13 cellular contexts compared by ENCODE assay signal in the genomic region with DNA sequence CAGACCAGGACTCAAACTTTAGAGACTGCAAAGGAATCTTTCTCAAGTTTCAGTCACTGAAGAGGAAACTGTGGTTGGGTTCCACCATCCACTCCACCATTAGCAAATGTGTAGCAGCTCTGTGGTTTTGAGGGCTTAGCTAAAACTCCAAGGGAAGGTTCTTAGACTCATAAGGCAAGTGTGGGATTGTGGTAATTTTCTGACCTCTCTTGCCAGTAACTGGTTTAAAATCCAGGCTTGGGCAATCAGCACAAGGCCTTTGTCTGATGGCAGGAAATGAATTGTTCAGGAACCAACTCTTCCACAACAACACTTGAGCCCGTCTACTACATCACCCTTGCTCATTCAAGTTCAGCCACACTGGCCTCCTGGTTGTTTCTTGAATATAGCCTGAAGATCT.
DNase-seq lines count a peak whose midpoint lies in the region; ATAC-seq, FAIRE-seq and TF ChIP-seq lines count a peak whose summit lies in the region.
"Had no signal": no experiment of that assay in that cellular context is flagged by ENCODE, and none has a peak within 500 bp of the region (broad histone marks: within the 10 kb centered on the region; RNA-seq: fewer than 3 reads in every experiment).

No MANE protein-coding gene starts in this region.

- ATAC-seq in natural killer cell treated with Interleukin-12 subunit alpha and Interleukin-12 subunit beta and Interleukin-15 and Interleukin-18, amount 100 ng/mL, for 72 hours, result peak; percentile 53 to 57
- ATAC-seq in natural killer cell (no peak), IMR-90 (ENCODE audit: low read depth) (no peak), GM21825 (IDR thresholded peaks at IDR 0.05; ENCODE audit: unreplicated experiment) (no peak)
- ATAC-seq: Panc1 had no signal

- TF ChIP-seq POLR2A in IMR-90 (IDR thresholded peaks at IDR 0.05; ENCODE audit: low read depth, low read length), result no peak
- no peak for TF ChIP-seq POLR2A in GM12892 (IDR thresholded peaks at IDR 0.05; ENCODE audit: low read depth, low read length)

- H3K23ac ChIP-seq in IMR-90 (ENCODE audit: low read depth, low read length), result no peak overlapping the region

- H3K4me3 Mint-ChIP-seq in natural killer cell treated with Interleukin-12 subunit alpha and Interleukin-12 subunit beta and Interleukin-15 and Interleukin-18, amount 100 ng/mL, for 72 hours, result no peak overlapping the region
- H3K4me3 Mint-ChIP-seq in natural killer cell, result no peak overlapping the region
- H3K4me3 Mint-ChIP-seq in astrocyte (ENCODE audit: unreplicated experiment), result no peak overlapping the region

- peaks cover 2 to 8% of the 10 kb centered on the region in 2 donors for H3K27me3 Mint-ChIP-seq in natural killer cell treated with Interleukin-12 subunit alpha and Interleukin-12 subunit beta and Interleukin-15 and Interleukin-18, amount 100 ng/mL, for 72 hours
- H3K27me3 Mint-ChIP-seq in natural killer cell (ENCODE audit: low read depth in 2 of 2), result no peaks in the 10 kb centered on the region
- H3K27me3 Mint-ChIP-seq in astrocyte (ENCODE audit: low read depth, unreplicated experiment), result no peaks in the 10 kb centered on the region

- H3K56ac ChIP-seq in IMR-90 (ENCODE audit: extremely low read depth, insufficient read depth, low read length), result no peak overlapping the region

- no peaks in the 10 kb centered on the region for H3K79me2 ChIP-seq in astrocyte (ENCODE audit: insufficient read depth, low read length)
- H3K79me2 ChIP-seq: hepatocyte had no signal

- intact Hi-C loops in natural killer cell (cut with micrococcal nuclease), result no loop called here
- intact Hi-C loops in IMR-90 (cut with micrococcal nuclease), result no loop called here

- DNase-seq in natural killer cell treated with Interleukin-12 subunit alpha and Interleukin-12 subunit beta and Interleukin-15 and Interleukin-18, amount 100 ng/mL, for 72 hours (ENCODE audit: low spot score), result no peak
- DNase-seq in natural killer cell (no peak), IMR-90 (peak; percentile 67), astrocyte (ENCODE audit: low read depth) (peak; percentile 96), urothelium cell line (ENCODE audit: low spot score) (peak; percentile 7), GM12892 (ENCODE audit: insufficient read length) (no peak), T1000 (lab: John Stamatoyannopoulos, UW) (no peak)
- DNase-seq: C1 segment of cervical spinal cord, NCI-H1092 treated with DMSO at 0.1 percent for 48 hours had no signal

- POLR2A ChIA-PET in IMR-90 (lab: Charles Lee; ENCODE audit: unreplicated experiment), result no interaction called here

- TF ChIP-seq RAD21 in IMR-90 (IDR thresholded peaks at IDR 0.05; ENCODE audit: low read length), result no peak

- no peak overlapping the region for H3K4ac ChIP-seq in IMR-90 (ENCODE audit: low read depth, low read length)

- no peak overlapping the region for H2AK9ac ChIP-seq in IMR-90 (replicated peaks; ENCODE audit: low read depth, low read length, poor library complexity)

- no peak overlapping the region for H4K91ac ChIP-seq in IMR-90 (ENCODE audit: insufficient read depth, low read depth, low read length)

- H2BK20ac ChIP-seq in IMR-90 (ENCODE audit: low read depth, low read length), result no peak overlapping the region

- in situ Hi-C loops in IMR-90 (cut with MboI; ENCODE audit: low sequenced_read_pairs), result no loop called here

- no peak overlapping the region for H4K8ac ChIP-seq in IMR-90 (ENCODE audit: low read depth in 2 of 2, low read length in 2 of 2)

- H2BK5ac ChIP-seq in IMR-90 (ENCODE audit: low read depth, low read length, poor library complexity, severe bottlenecking), result no peak overlapping the region

- H3K9me3 ChIP-seq in IMR-90 (ENCODE audit: control insufficient read depth, insufficient read depth, low read length) (no peaks in the 10 kb centered on the region), astrocyte (ENCODE audit: insufficient read depth, low read depth, low read length) (no peaks in the 10 kb centered on the region)
- H3K9me3 ChIP-seq: thoracic aorta had no signal

- H3K36me3 ChIP-seq in IMR-90 (ENCODE audit: control insufficient read depth, insufficient read depth, low read length) (no peaks in the 10 kb centered on the region), astrocyte (ENCODE audit: insufficient read depth, low read length) (no peaks in the 10 kb centered on the region)
- H3K36me3 ChIP-seq: thoracic aorta had no signal

- H3K9me3 Mint-ChIP-seq in natural killer cell treated with Interleukin-12 subunit alpha and Interleukin-12 subunit beta and Interleukin-15 and Interleukin-18, amount 100 ng/mL, for 72 hours, result no peaks in the 10 kb centered on the region
- H3K9me3 Mint-ChIP-seq in natural killer cell (peaks cover 0 to 4% of the 10 kb centered on the region in 2 donors), astrocyte (ENCODE audit: unreplicated experiment) (no peaks in the 10 kb centered on the region)

- BruUV-seq in IMR-90 (replicated peaks; lab: Mats Ljungman, UMichigan), result no TSS peak

- H3K27me3 ChIP-seq in IMR-90 (ENCODE audit: control insufficient read depth, insufficient read depth, low read length), result no peaks in the 10 kb centered on the region
- H3K27me3 ChIP-seq in astrocyte (ENCODE audit: insufficient read depth, low read length), result no peaks in the 10 kb centered on the region
- H3K27me3 ChIP-seq: hepatocyte had no signal

- H4K20me1 ChIP-seq in IMR-90 (ENCODE audit: insufficient read depth, low read length), result no peaks in the 10 kb centered on the region
- H4K20me1 ChIP-seq in astrocyte (ENCODE audit: insufficient read depth, low read length), result no peaks in the 10 kb centered on the region

- H2AFZ ChIP-seq in IMR-90 (replicated peaks; ENCODE audit: low read length, poor library complexity), result no peak overlapping the region
- H2AFZ ChIP-seq in astrocyte (ENCODE audit: low read depth, low read length), result no peak overlapping the region
- H2AFZ ChIP-seq: hepatocyte had no signal

- H2BK120ac ChIP-seq in IMR-90 (ENCODE audit: low read depth, low read length), result no peak overlapping the region

- H2AK5ac ChIP-seq in IMR-90 (ENCODE audit: low read depth, low read length), result no peak overlapping the region

- CTCF ChIA-PET in IMR-90 (lab: Yijun Ruan, JAX), result no interaction called here

- no CpG with 5 or more reads among the region's 1 CpG for WGBS in IMR-90 (ENCODE audit: extremely low coverage in 2 of 2, insufficient read length in 1 of 2), 2 experiments

- H3K4me2 ChIP-seq in IMR-90 (ENCODE audit: low read depth, low read length), result no peak overlapping the region
- H3K4me2 ChIP-seq in astrocyte (ENCODE audit: low read length), result peak overlapping the region; percentile 1
- H3K4me2 ChIP-seq: hepatocyte had no signal

- H3K27ac ChIP-seq in IMR-90 (ENCODE audit: insufficient read depth, low read length), result no peak overlapping the region
- H3K27ac ChIP-seq in astrocyte (ENCODE audit: low read depth, low read length), result peak overlapping the region; percentile 37
- H3K27ac ChIP-seq: hepatocyte, thoracic aorta had no signal

- no peak overlapping the region for H3K14ac ChIP-seq in IMR-90 (replicated peaks; ENCODE audit: low read depth, low read length)

- no peaks in the 10 kb centered on the region for H3K79me1 ChIP-seq in IMR-90 (ENCODE audit: low read depth in 1 of 2, low read length in 2 of 2)

- H2BK15ac ChIP-seq in IMR-90 (ENCODE audit: low read depth, low read length), result no peak overlapping the region

- H3K4me3 ChIP-seq in IMR-90 (ENCODE audit: insufficient read depth, low read depth, low read length) (no peak overlapping the region), astrocyte (ENCODE audit: insufficient read depth, low read depth, low read length) (no peak overlapping the region)
- H3K4me3 ChIP-seq: hepatocyte, thoracic aorta had no signal

- H3K4me1 ChIP-seq in IMR-90 (ENCODE audit: control insufficient read depth, insufficient read depth, low read length), result peaks cover 3% of the 10 kb centered on the region
- peaks cover 26% of the 10 kb centered on the region for H3K4me1 ChIP-seq in astrocyte (ENCODE audit: insufficient read depth, low read length)

- no peaks in the 10 kb centered on the region for H3K9me1 ChIP-seq in IMR-90 (ENCODE audit: insufficient read depth, low read length)

- no peak overlapping the region for H3K27ac Mint-ChIP-seq in natural killer cell treated with Interleukin-12 subunit alpha and Interleukin-12 subunit beta and Interleukin-15 and Interleukin-18, amount 100 ng/mL, for 72 hours
- no peak overlapping the region for H3K27ac Mint-ChIP-seq in natural killer cell
- H3K27ac Mint-ChIP-seq in astrocyte (ENCODE audit: unreplicated experiment), result peak overlapping the region; percentile 92

- dilution Hi-C loops in IMR-90 (cut with HindIII; ENCODE audit: low sequenced_read_pairs, unreplicated experiment), result no loop called here

- H3K9ac ChIP-seq in IMR-90 (ENCODE audit: low read depth, low read length) (no peak overlapping the region), astrocyte (ENCODE audit: low read length) (no peak overlapping the region)

- TF ChIP-seq CTCF in natural killer cell (IDR thresholded peaks at IDR 0.05) (no peak), IMR-90 (conservative IDR thresholded peaks at IDR 0.05; ENCODE audit: low read depth, low read length) (no peak), astrocyte (IDR thresholded peaks at IDR 0.05; ENCODE audit: insufficient read depth, low read depth, low read length) (no peak)

- H4K5ac ChIP-seq in IMR-90 (ENCODE audit: low read depth, low read length), result no peak overlapping the region

- no peak overlapping the region for H3K18ac ChIP-seq in IMR-90 (ENCODE audit: low read depth, low read length)

- no peaks in the 10 kb centered on the region for H3K36me3 Mint-ChIP-seq in natural killer cell treated with Interleukin-12 subunit alpha and Interleukin-12 subunit beta and Interleukin-15 and Interleukin-18, amount 100 ng/mL, for 72 hours
- H3K36me3 Mint-ChIP-seq in natural killer cell, result no peaks in the 10 kb centered on the region
- H3K36me3 Mint-ChIP-seq in astrocyte (ENCODE audit: low read depth, unreplicated experiment), result no peaks in the 10 kb centered on the region

- H3K4me1 Mint-ChIP-seq in natural killer cell treated with Interleukin-12 subunit alpha and Interleukin-12 subunit beta and Interleukin-15 and Interleukin-18, amount 100 ng/mL, for 72 hours (ENCODE audit: low read depth in 2 of 2), result peaks cover 0 to 4% of the 10 kb centered on the region in 2 donors
- H3K4me1 Mint-ChIP-seq in natural killer cell (no peaks in the 10 kb centered on the region), astrocyte (ENCODE audit: low read depth, unreplicated experiment) (peaks cover 37% of the 10 kb centered on the region)

- FAIRE-seq in astrocyte (lab: Jason Lieb, UNC), result peak; percentile 70
- FAIRE-seq in urothelium cell line (lab: Jason Lieb, UNC), result no peak
- no peak for FAIRE-seq in GM12892 (lab: Jason Lieb, UNC)

TF ChIP-seq in IMR-90, 13 proteins besides CTCF, POLR2A, EP300 and RAD21:
- TF ChIP-seq CHD1 (IDR thresholded peaks at IDR 0.05; ENCODE audit: low read depth, low read length) (no peak), CEBPB (IDR thresholded peaks at IDR 0.05; ENCODE audit: low read depth, low read length) (0 out of 2 replicates have a peak, but pooled peaks have one; percentile 8)

Comparison
In these comparisons a context has a peak if more than half of its experiments do, and no peak if none do; other contexts are left out.
1. ATAC-seq: peak in natural killer cell treated with Interleukin-12 subunit alpha and Interleukin-12 subunit beta and Interleukin-15 and Interleukin-18, amount 100 ng/mL, for 72 hours (2 of 2); none in natural killer cell (0 of 3), IMR-90 (single experiment) and GM21825 (single experiment).
2. DNase-seq: peak in IMR-90 (single experiment), astrocyte (single experiment) and urothelium cell line (single experiment); none in natural killer cell treated with Interleukin-12 subunit alpha and Interleukin-12 subunit beta and Interleukin-15 and Interleukin-18, amount 100 ng/mL, for 72 hours (single experiment), natural killer cell (single experiment), GM12892 (single experiment) and T1000 (single experiment).